ENCODE assay signal across 18 cellular contexts in genomic region chr10:11783558-11783865, GRCh38. TPM values are rescaled to one million over a fixed set of nuclear protein-coding genes. Genes with fewer than 3 reads are reported as not detected.
"Had no signal": no experiment of that assay in that cellular context is flagged by ENCODE, and none has a peak within 500 bp of the region (broad histone marks: within the 10 kb centered on the region; RNA-seq: fewer than 3 reads in every experiment).

No MANE protein-coding gene starts in this region.

- H3K79me2 ChIP-seq: parathyroid adenoma had no signal

- H3K36me3 ChIP-seq: adrenal gland, cardiac muscle cell, neutrophil, spleen had no signal

- ATAC-seq: effector memory CD8-positive, alpha-beta T cell; natural killer cell treated with Interleukin-12 subunit alpha and Interleukin-12 subunit beta and Interleukin-15 and Interleukin-18, amount 100 ng/mL, for 72 hours; stimulated activated memory B cell treated with anti-CD40 and anti-IgM and Interleukin-4, amounts not matched to agents 10 μg/mL and 1 μg/mL and 100 μg/mL, for 72 hours had no signal

- DNase-seq: activated B cell treated with CpG ODN at 0.5 μM for 24 hours; activated CD4-positive, alpha-beta memory T cell treated with anti-CD3 and anti-CD28 coated beads for 36 hours; activated CD4-positive, alpha-beta T cell treated with anti-CD3 and anti-CD28 coated beads for 4 hours; activated gamma-delta T cell treated with Interleukin-2 at 50 U/mL for 16 hours; activated T-cell treated with anti-CD3 and anti-CD28 coated beads for 4 hours; adrenal gland; stimulated activated CD4-positive, alpha-beta T cell treated with anti-CD3 and anti-CD28 coated beads, Interleukin-4, amount 100 ng/mL, for 4 hours; testis had no signal

- H3K9me3 ChIP-seq: adrenal gland, neutrophil, spleen, testis had no signal

- H3K4me3 ChIP-seq: adrenal gland, cardiac muscle cell, spleen had no signal

- H3K27me3 ChIP-seq: adrenal gland, cardiac muscle cell, neutrophil, spleen, testis had no signal

- FAIRE-seq: astrocyte, frontal cortex had no signal

- H3K9ac ChIP-seq: parathyroid adenoma had no signal

- H3K4me1 ChIP-seq: adrenal gland, parathyroid adenoma, testis had no signal

- H3K27ac ChIP-seq: adrenal gland, cardiac muscle cell, neutrophil, parathyroid adenoma, spleen, testis had no signal

- H2AFZ ChIP-seq: parathyroid adenoma had no signal

RNA-seq across cellular contexts. Expression of gene ECHDC3, which starts 41.3 kb away (rescaled TPM):
- total RNA-seq: T-helper 2 cell treated with Interferon-gamma antibody and Interleukin-4, amounts not matched to agents 100 ng/mL and 5 ng/mL, for 36 hours had no signal
